In genomic region chr1:207752456-207753132, GRCh38 we compare ENCODE assay signal across 1 cellular context.
A peak's percentile ranks its signal among the peaks of the same experiment; 100 is the strongest.
TF ChIP-seq lines count a peak whose summit lies in the region.

No MANE protein-coding gene starts in this region.

TF ChIP-seq in K562, 482 proteins besides CTCF, POLR2A, EP300 and RAD21 (continued from another document and continues in another):
- TF ChIP-seq CLOCK (CRISPR knock-in tag; IDR thresholded peaks at IDR 0.05; ENCODE audit: borderline replicate concordance) (no peak), POLR3A (IDR thresholded peaks at IDR 0.05; ENCODE audit: borderline replicate concordance, extremely low read depth, insufficient read depth, insufficient read length) (no peak), ZBTB1 (CRISPR knock-in tag; IDR thresholded peaks at IDR 0.05; ENCODE audit: borderline replicate concordance, low read depth) (no peak), ZEB2 (IDR thresholded peaks at IDR 0.05) (0 out of 2 replicates have a peak, but pooled peaks have one; percentile 43), SIRT6 (IDR thresholded peaks at IDR 0.05; ENCODE audit: low read depth, low read length) (no peak), DIDO1 (tag; IDR thresholded peaks at IDR 0.05; ENCODE audit: low read depth) (no peak), EZH2 (IDR thresholded peaks at IDR 0.05; ENCODE audit: borderline replicate concordance, low read depth, low read length) (no peak), EGR1 (conservative IDR thresholded peaks at IDR 0.05) (peak; percentile 83), FOXJ2 (tag; IDR thresholded peaks at IDR 0.05) (0 out of 2 replicates have a peak, but pooled peaks have one; percentile 7), NR1H2 (CRISPR knock-in tag; IDR thresholded peaks at IDR 0.05) (0 out of 2 replicates have a peak, but pooled peaks have one; percentile 64), PCBP1 (IDR thresholded peaks at IDR 0.05; ENCODE audit: low read depth, low read length, poor library complexity, severe bottlenecking) (no peak), ZBTB5 (IDR thresholded peaks at IDR 0.05) (no peak), TEAD1 (CRISPR knock-in tag; IDR thresholded peaks at IDR 0.05) (peak in 1 of 2 experiments; percentile 58; a peak in 1 of 4 replicates), ZBTB7A (IDR thresholded peaks at IDR 0.05; ENCODE audit: borderline replicate concordance, control insufficient read depth, low read depth, low read length) (peak; percentile 24; the same call in 1 of the 2 replicates), ZNF584 (CRISPR knock-in tag; IDR thresholded peaks at IDR 0.05; ENCODE audit: low read depth) (no peak), TCF7 (IDR thresholded peaks at IDR 0.05; ENCODE audit: borderline replicate concordance) (no peak), REST (CRISPR knock-in tag; IDR thresholded peaks at IDR 0.05; ENCODE audit: low read depth) (no peak), RCOR1 (IDR thresholded peaks at IDR 0.05; ENCODE audit: borderline replicate concordance in 1 of 2, low read depth in 2 of 2, low read length in 2 of 2) (no peak), GTF2F1 (IDR thresholded peaks at IDR 0.05; ENCODE audit: low read depth, low read length) (no peak), ZNF785 (CRISPR knock-in tag; IDR thresholded peaks at IDR 0.05) (no peak), ZNF436 (CRISPR knock-in tag; IDR thresholded peaks at IDR 0.05) (no peak), SOX6 (IDR thresholded peaks at IDR 0.05) (no peak), E2F8 (IDR thresholded peaks at IDR 0.05; ENCODE audit: low read depth, partially characterized antibody) (no peak), ZBTB8A (IDR thresholded peaks at IDR 0.05; ENCODE audit: partially characterized antibody) (no peak), ZNF224 (CRISPR knock-in tag; IDR thresholded peaks at IDR 0.05) (0 out of 2 replicates have a peak, but pooled peaks have one; percentile 58), NFE2L1 (tag; IDR thresholded peaks at IDR 0.05; ENCODE audit: borderline replicate concordance, low read depth) (no peak), ATF1 (CRISPR knock-in tag; IDR thresholded peaks at IDR 0.05) (no peak), ATF1 (tag; IDR thresholded peaks at IDR 0.05) (no peak), ZNF3 (CRISPR knock-in tag; IDR thresholded peaks at IDR 0.05) (no peak), CHD7 (IDR thresholded peaks at IDR 0.05; ENCODE audit: low read depth, low read length) (no peak)
